In genomic region chr17:65246252-65246651, GRCh38 we compare ENCODE assay signal across 10 cellular contexts.
"Had no signal": no experiment of that assay in that cellular context is flagged by ENCODE, and none has a peak within 500 bp of the region (broad histone marks: within the 10 kb centered on the region; RNA-seq: fewer than 3 reads in every experiment).

No MANE protein-coding gene starts in this region.

- H3K27ac ChIP-seq: GM23248, HL-60, KMS-11 had no signal

- H3K4me2 ChIP-seq: KMS-11 had no signal

- H2AFZ ChIP-seq: GM23248 had no signal

- FAIRE-seq: H54 had no signal

- H3K4me3 ChIP-seq: GM23248 had no signal

- H3K27ac Mint-ChIP-seq: HFFc6 had no signal

- DNase-seq: GM23248, GOT3, H9, HCEC 1CT, HFFc6, IMR-90, KBM-7 had no signal

- H3K9ac ChIP-seq: GM23248, KMS-11 had no signal

- H3K4me3 Mint-ChIP-seq: H9, HFFc6 had no signal

- H3K9me3 Mint-ChIP-seq: H9, HFFc6 had no signal
